ENCODE assay signal across 1 cellular context in the genomic region with DNA sequence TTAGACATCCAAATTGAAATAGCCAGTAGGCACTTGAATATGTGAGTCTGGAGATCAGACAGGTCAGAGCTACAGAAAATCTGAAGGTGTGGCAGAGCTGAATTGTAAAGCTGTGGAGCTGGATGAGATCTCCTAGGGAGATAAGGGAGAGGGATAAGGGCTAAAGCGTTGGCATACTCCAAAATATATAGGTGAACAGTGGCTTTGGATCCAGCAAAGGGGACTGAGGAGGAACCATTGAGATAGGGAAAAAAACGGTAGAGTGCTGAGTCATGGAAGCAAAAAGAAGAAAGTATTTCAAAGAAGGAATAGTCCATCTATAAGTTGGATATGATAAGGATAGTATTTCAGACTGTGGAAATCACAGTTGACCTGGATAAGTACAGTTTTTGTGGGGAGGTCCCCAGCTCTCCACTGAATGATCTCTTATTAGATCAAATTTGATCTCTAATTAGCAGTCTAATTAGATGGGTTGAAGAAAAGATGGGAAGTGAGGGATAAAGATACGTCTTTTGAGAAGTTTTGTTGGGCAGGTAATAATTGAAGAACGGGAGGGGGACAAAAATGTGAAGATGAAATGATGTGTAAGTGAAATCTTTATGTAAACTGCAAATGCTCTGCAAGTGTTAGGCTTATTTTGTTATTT.
TF ChIP-seq lines count a peak whose summit lies in the region.

No MANE protein-coding gene starts in this region.

TF ChIP-seq in HepG2, 621 proteins besides CTCF, POLR2A, EP300 and RAD21 (continued from another document and continues in another):
- TF ChIP-seq MLLT10 (CRISPR knock-in tag; IDR thresholded peaks at IDR 0.05) (no peak), ZNF678 (CRISPR knock-in tag; IDR thresholded peaks at IDR 0.05) (no peak), PITX1 (CRISPR knock-in tag; IDR thresholded peaks at IDR 0.05) (no peak), ZNF570 (CRISPR knock-in tag; IDR thresholded peaks at IDR 0.05; ENCODE audit: borderline replicate concordance) (no peak), NFE2L2 (IDR thresholded peaks at IDR 0.05; ENCODE audit: low read length) (peak; percentile 88), ZNF550 (CRISPR knock-in tag; IDR thresholded peaks at IDR 0.05; ENCODE audit: borderline replicate concordance) (no peak), ZNF136 (CRISPR knock-in tag; IDR thresholded peaks at IDR 0.05; ENCODE audit: low read depth) (no peak), TP53 (CRISPR knock-in tag; conservative IDR thresholded peaks at IDR 0.05) (no peak), MAFK (conservative IDR thresholded peaks at IDR 0.05 in 1 of 2, IDR thresholded peaks at IDR 0.05 in 1 of 2; ENCODE audit: low read length in 2 of 2) (peak; percentile 35 to 54; a peak in 3 of 4 replicates), ZNF282 (IDR thresholded peaks at IDR 0.05; ENCODE audit: partially characterized antibody) (no peak), GATAD2A (CRISPR knock-in tag; IDR thresholded peaks at IDR 0.05) (no peak), SYNCRIP (IDR thresholded peaks at IDR 0.05; ENCODE audit: insufficient read depth, low read depth, low read length) (no peak), KDM3A (CRISPR knock-in tag; IDR thresholded peaks at IDR 0.05; ENCODE audit: low read depth) (no peak), ZNF788 (CRISPR knock-in tag; IDR thresholded peaks at IDR 0.05; ENCODE audit: borderline replicate concordance) (no peak), KAT8 (CRISPR knock-in tag; IDR thresholded peaks at IDR 0.05) (no peak), MBD4 (IDR thresholded peaks at IDR 0.05; ENCODE audit: borderline replicate concordance, low read length) (no peak), ZNF557 (CRISPR knock-in tag; IDR thresholded peaks at IDR 0.05) (no peak), FOXJ3 (CRISPR knock-in tag; IDR thresholded peaks at IDR 0.05; ENCODE audit: borderline replicate concordance) (no peak), KLF15 (CRISPR knock-in tag; IDR thresholded peaks at IDR 0.05; ENCODE audit: borderline replicate concordance) (no peak), NFE2 (CRISPR knock-in tag; IDR thresholded peaks at IDR 0.05) (peak; percentile 56; the same call in 1 of the 2 replicates), ZSCAN29 (CRISPR knock-in tag; conservative IDR thresholded peaks at IDR 0.05) (no peak), RFX1 (IDR thresholded peaks at IDR 0.05) (no peak), ZNF180 (CRISPR knock-in tag; IDR thresholded peaks at IDR 0.05; ENCODE audit: borderline replicate concordance, low read depth) (no peak), EEA1 (CRISPR knock-in tag; IDR thresholded peaks at IDR 0.05; ENCODE audit: borderline replicate concordance) (no peak), POLR2AphosphoS2 (IDR thresholded peaks at IDR 0.05; ENCODE audit: low read depth, low read length) (no peak), TOPORS (CRISPR knock-in tag; IDR thresholded peaks at IDR 0.05) (no peak; the same call in 1 of the 2 replicates), SAFB2 (CRISPR knock-in tag; IDR thresholded peaks at IDR 0.05; ENCODE audit: borderline replicate concordance, low read depth) (no peak), ZNF382 (CRISPR knock-in tag; IDR thresholded peaks at IDR 0.05; ENCODE audit: borderline replicate concordance) (no peak), KDM5B (CRISPR knock-in tag; IDR thresholded peaks at IDR 0.05; ENCODE audit: borderline replicate concordance) (no peak), ZC3H13 (CRISPR knock-in tag; IDR thresholded peaks at IDR 0.05) (no peak), ZNF660 (CRISPR knock-in tag; IDR thresholded peaks at IDR 0.05; ENCODE audit: borderline replicate concordance, low read depth) (no peak), ZNF577 (CRISPR knock-in tag; IDR thresholded peaks at IDR 0.05; ENCODE audit: borderline replicate concordance, low read depth) (no peak)
- TF ChIP-seq, protein P1, sequence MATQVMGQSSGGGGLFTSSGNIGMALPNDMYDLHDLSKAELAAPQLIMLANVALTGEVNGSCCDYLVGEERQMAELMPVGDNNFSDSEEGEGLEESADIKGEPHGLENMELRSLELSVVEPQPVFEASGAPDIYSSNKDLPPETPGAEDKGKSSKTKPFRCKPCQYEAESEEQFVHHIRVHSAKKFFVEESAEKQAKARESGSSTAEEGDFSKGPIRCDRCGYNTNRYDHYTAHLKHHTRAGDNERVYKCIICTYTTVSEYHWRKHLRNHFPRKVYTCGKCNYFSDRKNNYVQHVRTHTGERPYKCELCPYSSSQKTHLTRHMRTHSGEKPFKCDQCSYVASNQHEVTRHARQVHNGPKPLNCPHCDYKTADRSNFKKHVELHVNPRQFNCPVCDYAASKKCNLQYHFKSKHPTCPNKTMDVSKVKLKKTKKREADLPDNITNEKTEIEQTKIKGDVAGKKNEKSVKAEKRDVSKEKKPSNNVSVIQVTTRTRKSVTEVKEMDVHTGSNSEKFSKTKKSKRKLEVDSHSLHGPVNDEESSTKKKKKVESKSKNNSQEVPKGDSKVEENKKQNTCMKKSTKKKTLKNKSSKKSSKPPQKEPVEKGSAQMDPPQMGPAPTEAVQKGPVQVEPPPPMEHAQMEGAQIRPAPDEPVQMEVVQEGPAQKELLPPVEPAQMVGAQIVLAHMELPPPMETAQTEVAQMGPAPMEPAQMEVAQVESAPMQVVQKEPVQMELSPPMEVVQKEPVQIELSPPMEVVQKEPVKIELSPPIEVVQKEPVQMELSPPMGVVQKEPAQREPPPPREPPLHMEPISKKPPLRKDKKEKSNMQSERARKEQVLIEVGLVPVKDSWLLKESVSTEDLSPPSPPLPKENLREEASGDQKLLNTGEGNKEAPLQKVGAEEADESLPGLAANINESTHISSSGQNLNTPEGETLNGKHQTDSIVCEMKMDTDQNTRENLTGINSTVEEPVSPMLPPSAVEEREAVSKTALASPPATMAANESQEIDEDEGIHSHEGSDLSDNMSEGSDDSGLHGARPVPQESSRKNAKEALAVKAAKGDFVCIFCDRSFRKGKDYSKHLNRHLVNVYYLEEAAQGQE (IDR thresholded peaks at IDR 0.05; ENCODE audit: borderline replicate concordance in 1 of 2, low read depth in 1 of 2, low read length in 2 of 2) = no peak
- TF ChIP-seq, protein P2, sequence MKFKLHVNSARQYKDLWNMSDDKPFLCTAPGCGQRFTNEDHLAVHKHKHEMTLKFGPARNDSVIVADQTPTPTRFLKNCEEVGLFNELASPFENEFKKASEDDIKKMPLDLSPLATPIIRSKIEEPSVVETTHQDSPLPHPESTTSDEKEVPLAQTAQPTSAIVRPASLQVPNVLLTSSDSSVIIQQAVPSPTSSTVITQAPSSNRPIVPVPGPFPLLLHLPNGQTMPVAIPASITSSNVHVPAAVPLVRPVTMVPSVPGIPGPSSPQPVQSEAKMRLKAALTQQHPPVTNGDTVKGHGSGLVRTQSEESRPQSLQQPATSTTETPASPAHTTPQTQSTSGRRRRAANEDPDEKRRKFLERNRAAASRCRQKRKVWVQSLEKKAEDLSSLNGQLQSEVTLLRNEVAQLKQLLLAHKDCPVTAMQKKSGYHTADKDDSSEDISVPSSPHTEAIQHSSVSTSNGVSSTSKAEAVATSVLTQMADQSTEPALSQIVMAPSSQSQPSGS (CRISPR knock-in tag; IDR thresholded peaks at IDR 0.05) = no peak
- TF ChIP-seq, protein P3, sequence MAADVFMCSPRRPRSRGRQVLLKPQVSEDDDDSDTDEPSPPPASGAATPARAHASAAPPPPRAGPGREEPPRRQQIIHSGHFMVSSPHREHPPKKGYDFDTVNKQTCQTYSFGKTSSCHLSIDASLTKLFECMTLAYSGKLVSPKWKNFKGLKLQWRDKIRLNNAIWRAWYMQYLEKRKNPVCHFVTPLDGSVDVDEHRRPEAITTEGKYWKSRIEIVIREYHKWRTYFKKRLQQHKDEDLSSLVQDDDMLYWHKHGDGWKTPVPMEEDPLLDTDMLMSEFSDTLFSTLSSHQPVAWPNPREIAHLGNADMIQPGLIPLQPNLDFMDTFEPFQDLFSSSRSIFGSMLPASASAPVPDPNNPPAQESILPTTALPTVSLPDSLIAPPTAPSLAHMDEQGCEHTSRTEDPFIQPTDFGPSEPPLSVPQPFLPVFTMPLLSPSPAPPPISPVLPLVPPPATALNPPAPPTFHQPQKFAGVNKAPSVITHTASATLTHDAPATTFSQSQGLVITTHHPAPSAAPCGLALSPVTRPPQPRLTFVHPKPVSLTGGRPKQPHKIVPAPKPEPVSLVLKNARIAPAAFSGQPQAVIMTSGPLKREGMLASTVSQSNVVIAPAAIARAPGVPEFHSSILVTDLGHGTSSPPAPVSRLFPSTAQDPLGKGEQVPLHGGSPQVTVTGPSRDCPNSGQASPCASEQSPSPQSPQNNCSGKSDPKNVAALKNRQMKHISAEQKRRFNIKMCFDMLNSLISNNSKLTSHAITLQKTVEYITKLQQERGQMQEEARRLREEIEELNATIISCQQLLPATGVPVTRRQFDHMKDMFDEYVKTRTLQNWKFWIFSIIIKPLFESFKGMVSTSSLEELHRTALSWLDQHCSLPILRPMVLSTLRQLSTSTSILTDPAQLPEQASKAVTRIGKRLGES (CRISPR knock-in tag; IDR thresholded peaks at IDR 0.05; ENCODE audit: borderline replicate concordance) = 0 out of 2 replicates have a peak, but pooled peaks have one; percentile 29
- TF ChIP-seq, protein P4, sequence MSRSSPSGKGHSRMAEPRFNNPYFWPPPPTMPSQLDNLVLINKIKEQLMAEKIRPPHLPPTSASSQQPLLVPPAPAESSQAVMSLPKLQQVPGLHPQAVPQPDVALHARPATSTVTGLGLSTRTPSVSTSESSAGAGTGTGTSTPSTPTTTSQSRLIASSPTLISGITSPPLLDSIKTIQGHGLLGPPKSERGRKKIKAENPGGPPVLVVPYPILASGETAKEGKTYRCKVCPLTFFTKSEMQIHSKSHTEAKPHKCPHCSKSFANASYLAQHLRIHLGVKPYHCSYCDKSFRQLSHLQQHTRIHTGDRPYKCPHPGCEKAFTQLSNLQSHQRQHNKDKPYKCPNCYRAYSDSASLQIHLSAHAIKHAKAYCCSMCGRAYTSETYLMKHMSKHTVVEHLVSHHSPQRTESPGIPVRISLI (CRISPR knock-in tag; IDR thresholded peaks at IDR 0.05; ENCODE audit: borderline replicate concordance) = no peak
- TF ChIP-seq, protein P5, sequence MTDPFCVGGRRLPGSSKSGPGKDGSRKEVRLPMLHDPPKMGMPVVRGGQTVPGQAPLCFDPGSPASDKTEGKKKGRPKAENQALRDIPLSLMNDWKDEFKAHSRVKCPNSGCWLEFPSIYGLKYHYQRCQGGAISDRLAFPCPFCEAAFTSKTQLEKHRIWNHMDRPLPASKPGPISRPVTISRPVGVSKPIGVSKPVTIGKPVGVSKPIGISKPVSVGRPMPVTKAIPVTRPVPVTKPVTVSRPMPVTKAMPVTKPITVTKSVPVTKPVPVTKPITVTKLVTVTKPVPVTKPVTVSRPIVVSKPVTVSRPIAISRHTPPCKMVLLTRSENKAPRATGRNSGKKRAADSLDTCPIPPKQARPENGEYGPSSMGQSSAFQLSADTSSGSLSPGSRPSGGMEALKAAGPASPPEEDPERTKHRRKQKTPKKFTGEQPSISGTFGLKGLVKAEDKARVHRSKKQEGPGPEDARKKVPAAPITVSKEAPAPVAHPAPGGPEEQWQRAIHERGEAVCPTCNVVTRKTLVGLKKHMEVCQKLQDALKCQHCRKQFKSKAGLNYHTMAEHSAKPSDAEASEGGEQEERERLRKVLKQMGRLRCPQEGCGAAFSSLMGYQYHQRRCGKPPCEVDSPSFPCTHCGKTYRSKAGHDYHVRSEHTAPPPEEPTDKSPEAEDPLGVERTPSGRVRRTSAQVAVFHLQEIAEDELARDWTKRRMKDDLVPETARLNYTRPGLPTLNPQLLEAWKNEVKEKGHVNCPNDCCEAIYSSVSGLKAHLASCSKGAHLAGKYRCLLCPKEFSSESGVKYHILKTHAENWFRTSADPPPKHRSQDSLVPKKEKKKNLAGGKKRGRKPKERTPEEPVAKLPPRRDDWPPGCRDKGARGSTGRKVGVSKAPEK (CRISPR knock-in tag; IDR thresholded peaks at IDR 0.05; ENCODE audit: borderline replicate concordance) = no peak
- TF ChIP-seq, protein P6, sequence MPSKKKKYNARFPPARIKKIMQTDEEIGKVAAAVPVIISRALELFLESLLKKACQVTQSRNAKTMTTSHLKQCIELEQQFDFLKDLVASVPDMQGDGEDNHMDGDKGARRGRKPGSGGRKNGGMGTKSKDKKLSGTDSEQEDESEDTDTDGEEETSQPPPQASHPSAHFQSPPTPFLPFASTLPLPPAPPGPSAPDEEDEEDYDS (CRISPR knock-in tag; IDR thresholded peaks at IDR 0.05) = no peak
- TF ChIP-seq, protein P7, sequence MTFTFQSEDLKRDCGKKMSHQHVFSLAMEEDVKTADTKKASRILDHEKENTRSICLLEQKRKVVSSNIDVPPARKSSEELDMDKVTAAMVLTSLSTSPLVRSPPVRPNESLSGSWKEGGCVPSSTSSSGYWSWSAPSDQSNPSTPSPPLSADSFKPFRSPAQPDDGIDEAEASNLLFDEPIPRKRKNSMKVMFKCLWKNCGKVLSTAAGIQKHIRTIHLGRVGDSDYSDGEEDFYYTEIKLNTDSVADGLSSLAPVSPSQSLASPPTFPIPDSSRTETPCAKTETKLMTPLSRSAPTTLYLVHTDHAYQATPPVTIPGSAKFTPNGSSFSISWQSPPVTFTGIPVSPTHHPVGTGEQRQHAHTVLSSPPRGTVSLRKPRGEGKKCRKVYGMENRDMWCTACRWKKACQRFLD (CRISPR knock-in tag; IDR thresholded peaks at IDR 0.05; ENCODE audit: borderline replicate concordance) = no peak
- TF ChIP-seq, protein P8, sequence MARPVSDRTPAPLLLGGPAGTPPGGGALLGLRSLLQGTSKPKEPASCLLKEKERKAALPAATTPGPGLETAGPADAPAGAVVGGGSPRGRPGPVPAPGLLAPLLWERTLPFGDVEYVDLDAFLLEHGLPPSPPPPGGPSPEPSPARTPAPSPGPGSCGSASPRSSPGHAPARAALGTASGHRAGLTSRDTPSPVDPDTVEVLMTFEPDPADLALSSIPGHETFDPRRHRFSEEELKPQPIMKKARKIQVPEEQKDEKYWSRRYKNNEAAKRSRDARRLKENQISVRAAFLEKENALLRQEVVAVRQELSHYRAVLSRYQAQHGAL (CRISPR knock-in tag; IDR thresholded peaks at IDR 0.05; ENCODE audit: not compliant biosample characterization) = no peak
- TF ChIP-seq, protein P9, sequence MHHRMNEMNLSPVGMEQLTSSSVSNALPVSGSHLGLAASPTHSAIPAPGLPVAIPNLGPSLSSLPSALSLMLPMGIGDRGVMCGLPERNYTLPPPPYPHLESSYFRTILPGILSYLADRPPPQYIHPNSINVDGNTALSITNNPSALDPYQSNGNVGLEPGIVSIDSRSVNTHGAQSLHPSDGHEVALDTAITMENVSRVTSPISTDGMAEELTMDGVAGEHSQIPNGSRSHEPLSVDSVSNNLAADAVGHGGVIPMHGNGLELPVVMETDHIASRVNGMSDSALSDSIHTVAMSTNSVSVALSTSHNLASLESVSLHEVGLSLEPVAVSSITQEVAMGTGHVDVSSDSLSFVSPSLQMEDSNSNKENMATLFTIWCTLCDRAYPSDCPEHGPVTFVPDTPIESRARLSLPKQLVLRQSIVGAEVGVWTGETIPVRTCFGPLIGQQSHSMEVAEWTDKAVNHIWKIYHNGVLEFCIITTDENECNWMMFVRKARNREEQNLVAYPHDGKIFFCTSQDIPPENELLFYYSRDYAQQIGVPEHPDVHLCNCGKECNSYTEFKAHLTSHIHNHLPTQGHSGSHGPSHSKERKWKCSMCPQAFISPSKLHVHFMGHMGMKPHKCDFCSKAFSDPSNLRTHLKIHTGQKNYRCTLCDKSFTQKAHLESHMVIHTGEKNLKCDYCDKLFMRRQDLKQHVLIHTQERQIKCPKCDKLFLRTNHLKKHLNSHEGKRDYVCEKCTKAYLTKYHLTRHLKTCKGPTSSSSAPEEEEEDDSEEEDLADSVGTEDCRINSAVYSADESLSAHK (CRISPR knock-in tag; IDR thresholded peaks at IDR 0.05; ENCODE audit: borderline replicate concordance) = no peak
- TF ChIP-seq, protein P10, sequence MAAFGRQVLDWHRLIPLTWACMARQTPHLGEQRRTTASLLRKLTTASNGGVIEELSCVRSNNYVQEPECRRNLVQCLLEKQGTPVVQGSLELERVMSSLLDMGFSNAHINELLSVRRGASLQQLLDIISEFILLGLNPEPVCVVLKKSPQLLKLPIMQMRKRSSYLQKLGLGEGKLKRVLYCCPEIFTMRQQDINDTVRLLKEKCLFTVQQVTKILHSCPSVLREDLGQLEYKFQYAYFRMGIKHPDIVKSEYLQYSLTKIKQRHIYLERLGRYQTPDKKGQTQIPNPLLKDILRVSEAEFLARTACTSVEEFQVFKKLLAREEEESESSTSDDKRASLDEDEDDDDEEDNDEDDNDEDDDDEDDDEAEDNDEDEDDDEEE (CRISPR knock-in tag; IDR thresholded peaks at IDR 0.05) = no peak
